Comparison of ENCODE assay signal across 3 cellular contexts in genomic region chr2:42971947-42972736, GRCh38.
TF ChIP-seq lines count a peak whose summit lies in the region.

No MANE protein-coding gene starts in this region.

TF ChIP-seq in SK-N-SH, 30 proteins besides CTCF, POLR2A, EP300 and RAD21 (continued from another document):
- TF ChIP-seq PBX3 (IDR thresholded peaks at IDR 0.05): 0 out of 2 replicates have a peak, but pooled peaks have one; percentile 21

TF ChIP-seq in SK-N-SH treated with all-trans-retinoic acid at 6 μM for 48 hours, 23 proteins besides CTCF, POLR2A, EP300 and RAD21 (continued from another document):
- no peak for TF ChIP-seq TSHZ2 (CRISPR knock-in tag; IDR thresholded peaks at IDR 0.05)
- TF ChIP-seq ESRRG (CRISPR knock-in tag; IDR thresholded peaks at IDR 0.05): no peak

TF ChIP-seq in endothelial cell of umbilical vein, 7 proteins besides CTCF, POLR2A, EP300 and RAD21 (continued from another document):
- TF ChIP-seq EZH2 (IDR thresholded peaks at IDR 0.05; ENCODE audit: borderline replicate concordance, low read depth, low read length, severe bottlenecking) (no peak), FOS (IDR thresholded peaks at IDR 0.05; ENCODE audit: borderline replicate concordance, insufficient read depth, low read length) (no peak)
TF ChIP-seq in endothelial cell of umbilical vein: peak in this region for 0.
